17 cellular contexts compared by ENCODE assay signal in genomic region chr17:47959825-47960655, GRCh38. TPM values are rescaled to one million over a fixed set of nuclear protein-coding genes. Genes with fewer than 3 reads are reported as not detected.
DNase-seq lines count a peak whose midpoint lies in the region; ATAC-seq lines count a peak whose summit lies in the region.
"Had no signal": no experiment of that assay in that cellular context is flagged by ENCODE, and none has a peak within 500 bp of the region (broad histone marks: within the 10 kb centered on the region; RNA-seq: fewer than 3 reads in every experiment).

No MANE protein-coding gene starts in this region.

- H3K9me3 Mint-ChIP-seq in CD4-positive, alpha-beta memory T cell = peaks cover 0 to 1% (median 0%) of the 10 kb centered on the region in 8 donors
- H3K9me3 Mint-ChIP-seq: naive B cell had no signal

- DNase-seq in DMS79 treated with DMSO at 0.1 percent for 48 hours (lab: John Stamatoyannopoulos, UW) (peak; percentile 64), NCI-H146 treated with DMSO at 0.1 percent for 48 hours (lab: John Stamatoyannopoulos, UW; ENCODE audit: unreplicated experiment) (peak; percentile 94), NCI-H748 treated with DMSO at 0.1 percent for 48 hours (lab: John Stamatoyannopoulos, UW) (peak; percentile 77), hippocampal formation (lab: John Stamatoyannopoulos, UW) (no peak)
- no peak for DNase-seq in CD4-positive, alpha-beta memory T cell
- DNase-seq: Calu3, cerebellar nuclear complex, foreskin keratinocyte, left ventricle myocardium inferior, naive B cell, NCI-H226 had no signal

- H3K36me3 ChIP-seq in mucosa of stomach (ENCODE audit: control insufficient read depth, insufficient read depth, low read length) = no peaks in the 10 kb centered on the region
- no peaks in the 10 kb centered on the region for H3K36me3 ChIP-seq in CD4-positive, alpha-beta memory T cell (ENCODE audit: insufficient read depth, low read length)
- H3K36me3 ChIP-seq: left ventricle myocardium inferior, prostate gland had no signal

- no peaks in the 10 kb centered on the region for H3K36me3 Mint-ChIP-seq in CD4-positive, alpha-beta memory T cell
- H3K36me3 Mint-ChIP-seq: naive B cell, WTC11 had no signal

- H3K27me3 ChIP-seq in mucosa of stomach (ENCODE audit: control insufficient read depth, insufficient read depth, low read length) = no peaks in the 10 kb centered on the region
- no peaks in the 10 kb centered on the region for H3K27me3 ChIP-seq in CD4-positive, alpha-beta memory T cell (ENCODE audit: insufficient read depth, low read length)

- peak overlapping the region; percentile 84 for H3K9ac ChIP-seq in mucosa of stomach (ENCODE audit: low read length)

- POLR2A ChIA-PET in CD4-positive, alpha-beta memory T cell (lab: Charles Lee; ENCODE audit: partially characterized antibody) = interaction anchor here (1.2 kb wide), 1 partner anchor 10 kb away, joined by 4 read pairs; no protein-coding TSS in a partner anchor

- H3K4me1 Mint-ChIP-seq in CD4-positive, alpha-beta memory T cell = no peaks in the 10 kb centered on the region
- H3K4me1 Mint-ChIP-seq: naive B cell had no signal

- intact Hi-C loops in CD4-positive, alpha-beta memory T cell (cut with micrococcal nuclease) = no loop called here

- ATAC-seq in GM21529 (IDR thresholded peaks at IDR 0.05; ENCODE audit: unreplicated experiment) (no peak), HG03159 (IDR thresholded peaks at IDR 0.05; ENCODE audit: unreplicated experiment) (no peak)
- ATAC-seq: foreskin keratinocyte, WTC11 had no signal

- no peaks in the 10 kb centered on the region for H3K9me3 ChIP-seq in mucosa of stomach (ENCODE audit: control insufficient read depth, low read length)
- no peaks in the 10 kb centered on the region for H3K9me3 ChIP-seq in CD4-positive, alpha-beta memory T cell (ENCODE audit: control insufficient read depth in 1 of 2, low read length in 2 of 2)
- H3K9me3 ChIP-seq: left ventricle myocardium inferior, prostate gland had no signal

- H3K27me3 Mint-ChIP-seq in CD4-positive, alpha-beta memory T cell = no peaks in the 10 kb centered on the region
- H3K27me3 Mint-ChIP-seq: naive B cell had no signal

- H3K27ac Mint-ChIP-seq in CD4-positive, alpha-beta memory T cell = no peak overlapping the region
- H3K27ac Mint-ChIP-seq: WTC11 had no signal

- peak overlapping the region; percentile 29 for H3K4me3 ChIP-seq in mucosa of stomach (ENCODE audit: low read length)
- H3K4me3 ChIP-seq in CD4-positive, alpha-beta memory T cell (ENCODE audit: low read length in 2 of 2) = no peak overlapping the region
- H3K4me3 ChIP-seq: left ventricle myocardium inferior, prostate gland had no signal

- CTCF ChIA-PET in CD4-positive, alpha-beta memory T cell (lab: Charles Lee; ENCODE audit: partially characterized antibody) = interaction anchor here (0.9 to 2.5 kb wide), 3 partner anchors 10 to 19 kb away, joined by 3 to 34 read pairs (median 8); partner anchors contain the start of gene CDK5RAP3

- H3K27ac ChIP-seq in CD4-positive, alpha-beta memory T cell (ENCODE audit: low read depth, low read length) = no peak overlapping the region
- H3K27ac ChIP-seq: foreskin keratinocyte, HL-60, left ventricle myocardium inferior, prostate gland had no signal

- no peak overlapping the region for H3K4me3 Mint-ChIP-seq in CD4-positive, alpha-beta memory T cell
- H3K4me3 Mint-ChIP-seq: naive B cell, WTC11 had no signal

- peaks cover 57% of the 10 kb centered on the region for H3K4me1 ChIP-seq in mucosa of stomach (ENCODE audit: control insufficient read depth, insufficient read depth, low read length)
- H3K4me1 ChIP-seq in CD4-positive, alpha-beta memory T cell (ENCODE audit: insufficient read depth, low read length) = no peaks in the 10 kb centered on the region
- H3K4me1 ChIP-seq: foreskin keratinocyte, left ventricle myocardium inferior, prostate gland had no signal

RNA-seq across cellular contexts. Expression of gene PRR15L, which starts 2.4 kb away (rescaled TPM):
- total RNA-seq in CD4-positive, alpha-beta memory T cell = not detected
- under 1 TPM in 1 of 2 donors, not detected in 1; 0.11 TPM for polyA plus RNA-seq in CD4-positive, alpha-beta memory T cell
- total RNA-seq: foreskin keratinocyte had no signal
- polyA plus RNA-seq: foreskin keratinocyte had no signal

RNA-seq across cellular contexts. Expression of gene CDK5RAP3, which starts 10.9 kb away (rescaled TPM):
- total RNA-seq in CD4-positive, alpha-beta memory T cell = 100 to 1,000 TPM; 340 to 343 TPM
- polyA plus RNA-seq in CD4-positive, alpha-beta memory T cell = 10 to 100 TPM; 75.1 to 99.2 TPM

RNA-seq across cellular contexts. Expression of gene PNPO, which starts 18.7 kb away (rescaled TPM):
- 10 to 100 TPM; 12.1 TPM for total RNA-seq in CD4-positive, alpha-beta memory T cell
- polyA plus RNA-seq in CD4-positive, alpha-beta memory T cell = 10 to 100 TPM; 19.9 to 23.4 TPM

Comparison
In these comparisons a context has a peak if more than half of its experiments do, and no peak if none do; other contexts are left out.
1. DNase-seq: peak in DMS79 treated with DMSO at 0.1 percent for 48 hours (single experiment), NCI-H146 treated with DMSO at 0.1 percent for 48 hours (single experiment) and NCI-H748 treated with DMSO at 0.1 percent for 48 hours (single experiment); none in hippocampal formation (0 of 2) and CD4-positive, alpha-beta memory T cell (0 of 5).